ENCODE assay signal across 27 cellular contexts in the genomic region with DNA sequence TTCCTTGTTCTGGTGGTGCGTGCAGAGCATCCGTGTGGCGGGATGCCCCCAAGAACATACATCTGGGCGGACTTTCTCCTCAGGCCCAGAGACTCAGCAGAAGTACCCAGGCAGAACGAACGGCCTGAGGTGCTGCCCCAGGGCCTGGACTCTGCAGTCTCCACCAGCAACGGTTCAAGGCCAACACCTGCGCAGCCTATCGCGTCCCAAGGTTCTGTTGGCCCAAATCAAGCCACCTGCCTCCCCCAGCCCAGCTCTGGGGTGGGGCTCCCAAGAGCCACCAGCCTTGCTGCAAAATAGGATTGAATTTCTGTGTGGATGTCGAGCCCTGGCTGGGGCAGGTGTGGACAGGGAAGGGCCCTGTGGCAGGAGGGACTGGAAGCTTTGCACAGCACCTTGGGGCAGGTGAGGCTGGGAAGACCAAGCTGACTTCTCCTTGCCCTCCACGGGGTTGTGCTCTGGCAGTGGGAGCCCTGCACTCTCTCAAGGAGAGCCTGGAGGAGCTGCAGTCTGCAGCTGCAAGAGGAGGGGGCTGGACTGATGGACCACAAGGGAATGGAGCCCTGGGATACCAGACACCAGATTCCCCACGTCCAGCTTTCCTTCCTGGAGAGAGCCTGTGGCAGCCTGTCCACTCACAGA.
"Had no signal": no experiment of that assay in that cellular context is flagged by ENCODE, and none has a peak within 500 bp of the region (broad histone marks: within the 10 kb centered on the region; RNA-seq: fewer than 3 reads in every experiment).

No MANE protein-coding gene starts in this region.

- H3K9me3 Mint-ChIP-seq: dendritic cell treated with granulocyte-macrophage colony-stimulating factor and Interleukin-4, amounts not matched to agents 40 ng/mL and 50 ng/mL, for 4 days; endodermal cell; immature natural killer cell; mesothelial cell of epicardium; stimulated activated memory B cell treated with anti-CD40 and anti-IgM and Interleukin-4, amounts not matched to agents 10 μg/mL and 1 μg/mL and 100 μg/mL, for 72 hours had no signal

- ATAC-seq: esophagus mucosa; gastrocnemius medialis; left lung; mucosa of descending colon; pancreas; stimulated activated memory B cell treated with anti-CD40 and anti-IgM and Interleukin-4, amounts not matched to agents 10 μg/mL and 1 μg/mL and 100 μg/mL, for 72 hours; stimulated activated naive CD8-positive, alpha-beta T cell treated with anti-CD3 and anti-CD28 coated beads, Interleukin-15, Interleukin-2, amounts not matched to agents 100 U/mL and 50 U/mL, for 24 hours; upper lobe of right lung had no signal

- H3K27ac Mint-ChIP-seq: dendritic cell treated with granulocyte-macrophage colony-stimulating factor and Interleukin-4, amounts not matched to agents 40 ng/mL and 50 ng/mL, for 4 days; endodermal cell; immature natural killer cell; mesothelial cell of epicardium; stimulated activated memory B cell treated with anti-CD40 and anti-IgM and Interleukin-4, amounts not matched to agents 10 μg/mL and 1 μg/mL and 100 μg/mL, for 72 hours had no signal

- H3K27me3 ChIP-seq: testis, tibial artery, uterus had no signal

- DNase-seq: central memory CD4-positive, alpha-beta T cell; effector CD8-positive, alpha-beta T cell; endodermal cell; foreskin fibroblast; gastrocnemius medialis; hypothalamus; immature natural killer cell; left lung; mesenchymal stem cell; mucosa of descending colon; naive B cell; pancreas; sigmoid colon; stimulated activated CD4-positive, alpha-beta T cell treated with anti-CD3 and anti-CD28 coated beads, Interleukin-2, amount 100 ng/mL, for 24 hours; stimulated activated CD4-positive, alpha-beta T cell treated with anti-CD3 and anti-CD28 coated beads, Interleukin-4, amount 100 ng/mL, for 24 hours; stimulated activated naive CD8-positive, alpha-beta T cell treated with anti-CD3 and anti-CD28 coated beads, Interleukin-15, Interleukin-2, amounts not matched to agents 100 U/mL and 50 U/mL, for 24 hours; substantia nigra; testis; tibial artery; upper lobe of right lung; uterus had no signal

- H3K4me3 ChIP-seq: gastrocnemius medialis, left lung, mucosa of descending colon, pancreas, sigmoid colon, testis, tibial artery, upper lobe of right lung, uterus had no signal

- H3K36me3 ChIP-seq: gastrocnemius medialis, left lung, neutrophil, pancreas, sigmoid colon, tibial artery, upper lobe of right lung, uterus had no signal

- H3K27ac ChIP-seq: epithelial cell of prostate, gastrocnemius medialis, left lung, neutrophil, pancreas, sigmoid colon, testis, tibial artery, upper lobe of right lung, uterus had no signal

- H3K27me3 Mint-ChIP-seq: dendritic cell treated with granulocyte-macrophage colony-stimulating factor and Interleukin-4, amounts not matched to agents 40 ng/mL and 50 ng/mL, for 4 days; naive B cell; stimulated activated memory B cell treated with anti-CD40 and anti-IgM and Interleukin-4, amounts not matched to agents 10 μg/mL and 1 μg/mL and 100 μg/mL, for 72 hours had no signal

- H3K9me3 ChIP-seq: gastrocnemius medialis, left lung, mucosa of descending colon, neutrophil, pancreas, sigmoid colon, testis, tibial artery, upper lobe of right lung, uterus had no signal

- H3K4me1 ChIP-seq: gastrocnemius medialis, left lung, pancreas, sigmoid colon, testis, tibial artery, upper lobe of right lung, uterus had no signal

- H3K36me3 Mint-ChIP-seq: immature natural killer cell; mesothelial cell of epicardium; naive B cell; stimulated activated memory B cell treated with anti-CD40 and anti-IgM and Interleukin-4, amounts not matched to agents 10 μg/mL and 1 μg/mL and 100 μg/mL, for 72 hours had no signal

- H3K4me3 Mint-ChIP-seq: dendritic cell treated with granulocyte-macrophage colony-stimulating factor and Interleukin-4, amounts not matched to agents 40 ng/mL and 50 ng/mL, for 4 days; endodermal cell; immature natural killer cell; mesothelial cell of epicardium; naive B cell; stimulated activated memory B cell treated with anti-CD40 and anti-IgM and Interleukin-4, amounts not matched to agents 10 μg/mL and 1 μg/mL and 100 μg/mL, for 72 hours had no signal

- H3K4me1 Mint-ChIP-seq: immature natural killer cell; mesothelial cell of epicardium; naive B cell; stimulated activated memory B cell treated with anti-CD40 and anti-IgM and Interleukin-4, amounts not matched to agents 10 μg/mL and 1 μg/mL and 100 μg/mL, for 72 hours had no signal
